Comparison of ENCODE assay signal across 12 cellular contexts in the genomic region with DNA sequence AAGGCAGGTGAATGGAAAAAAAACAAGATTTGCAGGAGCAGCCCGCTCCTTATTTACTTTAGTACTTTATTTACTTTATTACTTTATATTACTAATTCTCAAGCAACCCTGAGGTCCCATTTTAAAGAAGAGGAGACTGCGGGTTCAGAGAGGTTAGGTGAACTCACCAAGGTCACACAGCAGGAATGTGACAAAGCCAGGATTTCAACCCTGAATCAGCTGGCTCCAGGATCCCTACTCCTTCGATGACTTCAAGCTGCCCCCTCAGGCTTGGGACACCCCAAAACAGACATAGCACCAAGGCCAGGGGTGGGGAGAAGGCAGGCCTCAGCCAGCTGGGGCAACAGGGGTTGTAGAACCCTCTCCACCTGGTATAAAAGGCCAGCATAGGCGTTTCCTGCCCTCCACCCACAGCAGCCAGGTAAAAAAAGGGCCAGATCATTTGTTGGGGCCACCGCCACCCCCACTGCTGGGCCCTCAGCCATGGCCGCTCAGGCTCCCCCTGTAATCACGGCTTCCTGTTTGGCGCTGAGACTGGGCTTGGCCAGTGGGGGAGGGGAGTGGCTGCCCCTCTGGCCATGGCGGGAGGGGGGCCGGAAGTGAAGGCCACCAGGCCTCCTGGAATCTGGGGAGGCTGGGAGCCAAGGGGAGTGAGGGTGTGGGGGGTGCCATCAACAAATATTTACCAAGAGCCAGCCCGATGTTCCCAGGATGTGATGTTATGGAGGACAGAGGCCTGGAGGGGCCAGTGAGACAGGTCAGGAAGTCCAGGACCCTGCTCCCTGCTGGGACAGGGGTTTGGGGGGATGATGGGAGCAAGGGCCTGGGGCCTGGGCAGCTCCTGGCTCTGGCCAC. TPM values are rescaled to one million over a fixed set of nuclear protein-coding genes. Genes with fewer than 3 reads are reported as not detected.
DNase-seq lines count a peak whose midpoint lies in the region; ATAC-seq, FAIRE-seq and TF ChIP-seq lines count a peak whose summit lies in the region.
"Had no signal": no experiment of that assay in that cellular context is flagged by ENCODE, and none has a peak within 500 bp of the region (broad histone marks: within the 10 kb centered on the region; RNA-seq: fewer than 3 reads in every experiment).

No MANE protein-coding gene starts in this region.

- H3K36me3 ChIP-seq in HepG2 (replicated peaks in 1 of 2; ENCODE audit: control insufficient read depth in 1 of 2, insufficient read depth in 2 of 2, low read length in 2 of 2) (no peaks in the 10 kb centered on the region), stomach (no peaks in the 10 kb centered on the region)

- peak; percentile 22; the same call in 1 of the 3 replicates for ATAC-seq in HepG2
- ATAC-seq in GM21825 (IDR thresholded peaks at IDR 0.05; ENCODE audit: unreplicated experiment): no peak
- no peak for ATAC-seq in T-cell (replicated peaks in 1 of 4)

- intact Hi-C loops in HepG2 (cut with micrococcal nuclease; ENCODE audit: unreplicated experiment) (no loop called here), stomach (cut with DNase I; ENCODE audit: low total_unique reads) (no loop called here)

- H3K27ac ChIP-seq in HepG2 (ENCODE audit: extremely low read length, insufficient read depth, low read length) (no peak overlapping the region), stomach (peak overlapping the region; percentile 46 to 85 (median 78))

- H3K4me1 ChIP-seq in HepG2 (ENCODE audit: insufficient read depth, low read length) (peaks cover 25% of the 10 kb centered on the region), stomach (peaks cover 27 to 76% (median 54%) of the 10 kb centered on the region in 4 donors)

- H3K79me2 ChIP-seq in HepG2 (ENCODE audit: insufficient read depth, low read length): no peaks in the 10 kb centered on the region

- TF ChIP-seq EP300 in HepG2 (IDR thresholded peaks at IDR 0.05; ENCODE audit: low read depth in 2 of 2, low read length in 2 of 2) (no peak), HepG2 (CRISPR knock-in tag; IDR thresholded peaks at IDR 0.05; ENCODE audit: borderline replicate concordance) (no peak), stomach (IDR thresholded peaks at IDR 0.05) (no peak)

- no peak for TF ChIP-seq POLR2A in HepG2 (IDR thresholded peaks at IDR 0.05; ENCODE audit: insufficient read depth in 1 of 2, low read depth in 2 of 2, low read length in 2 of 2)
- TF ChIP-seq POLR2A in stomach (IDR thresholded peaks at IDR 0.05): no peak

- H3K9me3 ChIP-seq in HepG2 (ENCODE audit: low read length): no peaks in the 10 kb centered on the region
- H3K9me3 ChIP-seq in stomach: no peaks in the 10 kb centered on the region

- H2AFZ ChIP-seq in HepG2 (ENCODE audit: low read length): no peak overlapping the region

- POLR2A ChIA-PET in HepG2 (lab: Yijun Ruan, JAX): no interaction called here
- POLR2A ChIA-PET in T-cell (lab: Charles Lee): no interaction called here

- no TSS peak for BruUV-seq in HepG2 (replicated peaks; lab: Mats Ljungman, UMichigan)

- CTCF ChIA-PET in HepG2 (lab: Yijun Ruan, JAX; ENCODE audit: low intra/inter-chr PET ratio, low total read pairs) (interaction anchor here (0.8 kb wide), 1 partner anchor 101 kb away, joined by 3 read pairs; no protein-coding TSS in a partner anchor), T-cell (lab: Charles Lee) (no interaction called here)

- DNase-seq in M059J (ENCODE audit: low read depth): peak; percentile 24
- DNase-seq in dermis blood vessel endothelial cell: peak; percentile 21
- peak; percentile 48 for DNase-seq in HepG2 (ENCODE audit: low spot score)
- DNase-seq in stomach: peak; percentile 33
- DNase-seq in stimulated activated CD4-positive, alpha-beta T cell treated with anti-CD3 and anti-CD28 coated beads, Interleukin-4, amount 100 ng/mL, for 1 hour: no peak
- DNase-seq in T-cell: no peak
- no peak for DNase-seq in 8988T
- DNase-seq: CD4-positive, alpha-beta T cell; NCI-H774 had no signal

- no peaks in the 10 kb centered on the region for H4K20me1 ChIP-seq in HepG2 (ENCODE audit: insufficient read depth, low read length)

- H3K4me3 Mint-ChIP-seq in T-cell: no peak overlapping the region
- H3K4me3 Mint-ChIP-seq: CD4-positive, alpha-beta T cell; T-helper 1 cell treated with Interleukin-12 subunit alpha and Interleukin-12 subunit beta and Interleukin-4 antibody, amounts not matched to agents 30 μg/mL and 1 μg/mL, for 36 hours had no signal

- peaks cover 0 to 20% of the 10 kb centered on the region in 2 experiments; a peak in 2 of 5 replicates for H3K27me3 ChIP-seq in HepG2 (ENCODE audit: control insufficient read depth in 1 of 2, insufficient read depth in 2 of 2, low read length in 2 of 2)
- H3K27me3 ChIP-seq in stomach: peaks cover 0 to 2% (median 0%) of the 10 kb centered on the region in 3 donors

- H3K27ac Mint-ChIP-seq in T-cell: no peak overlapping the region
- H3K27ac Mint-ChIP-seq: CD4-positive, alpha-beta T cell; T-helper 1 cell treated with Interleukin-12 subunit alpha and Interleukin-12 subunit beta and Interleukin-4 antibody, amounts not matched to agents 30 μg/mL and 1 μg/mL, for 36 hours had no signal

- H3K4me2 ChIP-seq in HepG2 (ENCODE audit: low read depth, low read length): peak overlapping the region; percentile 74

- no peaks in the 10 kb centered on the region for H3K36me3 Mint-ChIP-seq in T-cell

- H3K9ac ChIP-seq in HepG2 (ENCODE audit: insufficient read depth, low read depth, low read length): 0 out of 2 replicates have a peak overlapping the region, but pooled peaks have one; percentile 25

- peak overlapping the region in 1 of 3 experiments; percentile 45; a peak in 1 of 6 replicates for H3K4me3 ChIP-seq in HepG2 (replicated peaks in 1 of 3; ENCODE audit: insufficient read depth in 1 of 3, low read depth in 2 of 3, low read length in 3 of 3)
- H3K4me3 ChIP-seq in stomach: no peak overlapping the region

- FAIRE-seq in HepG2 (lab: Jason Lieb, UNC): no peak
- FAIRE-seq: endometrium had no signal

- no peak for TF ChIP-seq CTCF in HepG2 (CRISPR knock-in tag; IDR thresholded peaks at IDR 0.05)
- TF ChIP-seq CTCF in stomach (IDR thresholded peaks at IDR 0.05): no peak

- no peaks in the 10 kb centered on the region for H3K9me3 Mint-ChIP-seq in T-cell
- H3K9me3 Mint-ChIP-seq: CD4-positive, alpha-beta T cell; T-helper 1 cell treated with Interleukin-12 subunit alpha and Interleukin-12 subunit beta and Interleukin-4 antibody, amounts not matched to agents 30 μg/mL and 1 μg/mL, for 36 hours had no signal

- TF ChIP-seq RAD21 in HepG2 (CRISPR knock-in tag; IDR thresholded peaks at IDR 0.05): no peak

- in situ Hi-C loops in HepG2 (cut with HindIII; ENCODE audit: extremely low pct_ligation_motif_present, low pct_unique_long_range_greater_than_20kb): no loop called here

- peaks cover 21 to 23% of the 10 kb centered on the region in 2 donors for H3K27me3 Mint-ChIP-seq in T-cell

- H3K4me1 Mint-ChIP-seq in T-cell: no peaks in the 10 kb centered on the region

- 19% methylated on average over 4 of the region's 11 CpGs for WGBS in HepG2 (ENCODE audit: low lambda C conversion rate)
- WGBS in stomach, 5 donors: 17 to 40% (median 32%) methylated on average over 6 to 11 of the region's 11 CpGs

TF ChIP-seq in HepG2, 621 proteins besides CTCF, POLR2A, EP300 and RAD21 (continues in another document):
- peak; percentile 22; the same call in 1 of the 2 replicates for TF ChIP-seq SOX5 (CRISPR knock-in tag; IDR thresholded peaks at IDR 0.05; ENCODE audit: borderline replicate concordance)
- 0 out of 2 replicates have a peak, but pooled peaks have one; percentile 47 for TF ChIP-seq AHR (CRISPR knock-in tag; IDR thresholded peaks at IDR 0.05)
- TF ChIP-seq, protein P1, sequence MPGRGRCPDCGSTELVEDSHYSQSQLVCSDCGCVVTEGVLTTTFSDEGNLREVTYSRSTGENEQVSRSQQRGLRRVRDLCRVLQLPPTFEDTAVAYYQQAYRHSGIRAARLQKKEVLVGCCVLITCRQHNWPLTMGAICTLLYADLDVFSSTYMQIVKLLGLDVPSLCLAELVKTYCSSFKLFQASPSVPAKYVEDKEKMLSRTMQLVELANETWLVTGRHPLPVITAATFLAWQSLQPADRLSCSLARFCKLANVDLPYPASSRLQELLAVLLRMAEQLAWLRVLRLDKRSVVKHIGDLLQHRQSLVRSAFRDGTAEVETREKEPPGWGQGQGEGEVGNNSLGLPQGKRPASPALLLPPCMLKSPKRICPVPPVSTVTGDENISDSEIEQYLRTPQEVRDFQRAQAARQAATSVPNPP (CRISPR knock-in tag; IDR thresholded peaks at IDR 0.05): no peak

RNA-seq across cellular contexts. Expression of a gene that starts 6.5 kb away (rescaled TPM):
- 17.1 and 49.2 TPM in 2 replicates for total RNA-seq in M059J (2014; rRNA removed; shearing (Covaris generic))
- 22.0 and 55.3 TPM in 2 replicates for total RNA-seq in dermis blood vessel endothelial cell
- total RNA-seq in HepG2 (2016; rRNA removed; fragmentation: Illumina TruSeq; extraction: Trizol): 0.18 and 0.49 TPM in 2 replicates
- total RNA-seq in HepG2 (2016; cell fraction: cytosol; rRNA removed; fragmentation: Illumina TruSeq; extraction: Trizol; ENCODE audit: low read depth): 0.10 and 0.26 TPM in 2 replicates
- 0.25 and 0.61 TPM in 2 replicates for total RNA-seq in HepG2 (2016; cell fraction: insoluble cytoplasmic fraction; rRNA removed; fragmentation: Illumina TruSeq; extraction: Trizol)
- total RNA-seq in HepG2 (2016; cell fraction: membrane; rRNA removed; fragmentation: Illumina TruSeq; extraction: Trizol): 0.24 and 0.40 TPM in 2 replicates
- total RNA-seq in HepG2 (2016; cell fraction: nucleus; rRNA removed; fragmentation: Illumina TruSeq; extraction: Trizol): 0.47 and 0.78 TPM in 2 replicates
- 0.84 and 0.85 TPM in 2 replicates for polyA plus RNA-seq in HepG2 (2011; rRNA removed)
- polyA plus RNA-seq in HepG2 (2011; cell fraction: cytosol; rRNA removed): 0.64 and 0.74 TPM in 2 replicates
- 1.3 and 1.4 TPM in 2 replicates for polyA plus RNA-seq in HepG2 (2011; cell fraction: nucleus; rRNA removed)
- 0.98 and 2.3 TPM in 2 replicates for polyA plus RNA-seq in HepG2 (2012)
- 0.11 and 0.24 TPM in 2 replicates for polyA plus RNA-seq in HepG2 (2016; cell fraction: cytosol; fragmentation: Illumina TruSeq; extraction: Trizol; ENCODE audit: low read depth)
- polyA plus RNA-seq in HepG2 (2016; cell fraction: insoluble cytoplasmic fraction; fragmentation: Illumina TruSeq; extraction: Trizol; ENCODE audit: low read depth): 0.69 and 0.96 TPM in 2 replicates
- polyA plus RNA-seq in HepG2 (2016; cell fraction: membrane; fragmentation: Illumina TruSeq; extraction: Trizol; ENCODE audit: low read depth): 0.35 and 0.79 TPM in 2 replicates
- polyA plus RNA-seq in HepG2 (2016; cell fraction: nucleus; fragmentation: Illumina TruSeq; extraction: Trizol; ENCODE audit: insufficient read depth, low read depth): 1.5 and 1.7 TPM in 2 replicates
- 1.8 and 6.1 TPM in 2 replicates for polyA minus RNA-seq in HepG2 (2011; rRNA and poly(A)+ RNA removed; ENCODE audit: low replicate concordance)
- polyA minus RNA-seq in HepG2 (2011; cell fraction: cytosol; rRNA and poly(A)+ RNA removed): 0.89 and 2.0 TPM in 2 replicates
- polyA minus RNA-seq in HepG2 (2011; cell fraction: nucleus; rRNA and poly(A)+ RNA removed): 0.37 and 0.77 TPM in 2 replicates
- 10 to 100 TPM in 4 of 5 donors, under 1 TPM in 1; 0.58 to 47.2 (median 30.8) TPM for total RNA-seq in stomach
- polyA plus RNA-seq in stomach: 10 to 100 TPM in 2 of 3 donors, 1 to 10 TPM in 1; 9.9 to 13.0 (median 10.7) TPM
- total RNA-seq in T-cell: 1 to 10 TPM in 1 of 5 donors, under 1 TPM in 4; 0.07 to 1.1 (median 0.47) TPM

Comparison
In these comparisons a context has a peak if more than half of its experiments do, and no peak if none do; other contexts are left out.
1. DNase-seq: peak in M059J (single experiment), dermis blood vessel endothelial cell (single experiment), HepG2 (single experiment) and stomach (single experiment); none in stimulated activated CD4-positive, alpha-beta T cell treated with anti-CD3 and anti-CD28 coated beads, Interleukin-4, amount 100 ng/mL, for 1 hour (single experiment), T-cell (0 of 34) and 8988T (single experiment).